8 cellular contexts compared by ENCODE assay signal in genomic region chr9:37904647-37905505, GRCh38. TPM values are rescaled to one million over a fixed set of nuclear protein-coding genes. Genes with fewer than 3 reads are reported as not detected.
DNase-seq lines count a peak whose midpoint lies in the region; ATAC-seq and TF ChIP-seq lines count a peak whose summit lies in the region.

No MANE protein-coding gene starts in this region.

- H3K36me3 ChIP-seq in esophagus muscularis mucosa, result peaks cover 0 to 7% (median 0%) of the 10 kb centered on the region in 4 donors

- POLR2A ChIA-PET in RWPE1 (lab: Yijun Ruan, JAX; ENCODE audit: low non-redundant PET), result interaction anchor here (0.6 kb wide), 1 partner anchor 35 kb away, joined by 4 read pairs; no protein-coding TSS in a partner anchor

- H3K9me3 Mint-ChIP-seq in nephron progenitor cell, result no peaks in the 10 kb centered on the region

- intact Hi-C loops in esophagus muscularis mucosa (cut with DNase I), result no loop called here

- H3K27me3 ChIP-seq in esophagus muscularis mucosa, result no peaks in the 10 kb centered on the region

- peaks cover 5% of the 10 kb centered on the region for H3K36me3 Mint-ChIP-seq in nephron progenitor cell (ENCODE audit: low read depth)

- CTCF ChIA-PET in RWPE1 (lab: Yijun Ruan, JAX), result interaction anchor here (0.6 to 2.5 kb wide), 8 partner anchors 9 to 883 kb away, joined by 3 to 6 read pairs (median 3); no protein-coding TSS in a partner anchor

- TF ChIP-seq CTCF in RWPE1 (conservative IDR thresholded peaks at IDR 0.05; ENCODE audit: low read depth) (no peak), esophagus muscularis mucosa (IDR thresholded peaks at IDR 0.05) (no peak), nephron progenitor cell (IDR thresholded peaks at IDR 0.05) (no peak)

- H3K27me3 Mint-ChIP-seq in nephron progenitor cell (ENCODE audit: low read depth, poor library complexity), result peaks cover 8% of the 10 kb centered on the region

- no peak for TF ChIP-seq EP300 in esophagus muscularis mucosa (IDR thresholded peaks at IDR 0.05)

- peaks cover 39% of the 10 kb centered on the region for H3K4me1 Mint-ChIP-seq in nephron progenitor cell

- 51% methylated on average over 16 of the region's 34 CpGs for WGBS in esophagus muscularis mucosa

- peak overlapping the region; percentile 74 to 98 (median 94) for H3K4me3 ChIP-seq in esophagus muscularis mucosa

- no peak overlapping the region for H3K27ac Mint-ChIP-seq in nephron progenitor cell

- H3K27ac ChIP-seq in RWPE1, result peak overlapping the region; percentile 93
- H3K27ac ChIP-seq in esophagus muscularis mucosa (replicated peaks in 1 of 4), result peak overlapping the region; percentile 82 to 93 (median 91)

- ATAC-seq in GM19324 (IDR thresholded peaks at IDR 0.05; ENCODE audit: low FRiP score, unreplicated experiment) (no peak), GM19351 (IDR thresholded peaks at IDR 0.05; ENCODE audit: unreplicated experiment) (no peak)

- TF ChIP-seq POLR2A in esophagus muscularis mucosa (IDR thresholded peaks at IDR 0.05; ENCODE audit: low read depth), result no peak

- DNase-seq in NCI-H2171 treated with DMSO at 0.1 percent for 48 hours (lab: John Stamatoyannopoulos, UW) (peak; percentile 33), NCI-H2171 (lab: John Stamatoyannopoulos, UW) (no peak), RWPE1 (ENCODE audit: low spot score) (peak; percentile 56), esophagus muscularis mucosa (ENCODE audit: extremely low spot score) (no peak), nephron progenitor cell (no peak), NCI-H1436 (lab: John Stamatoyannopoulos, UW) (no peak)

- peak overlapping the region; percentile 90 for H3K4me3 Mint-ChIP-seq in nephron progenitor cell

- H3K9me3 ChIP-seq in esophagus muscularis mucosa, result no peaks in the 10 kb centered on the region

- H3K4me1 ChIP-seq in esophagus muscularis mucosa, result peaks cover 17 to 40% (median 31%) of the 10 kb centered on the region in 4 donors

RNA-seq across cellular contexts. Expression of gene SLC25A51, which starts 0.9 kb away (rescaled TPM):
- total RNA-seq in esophagus muscularis mucosa, result 10 to 100 TPM; 29.0 to 41.9 (median 39.3) TPM

Comparison
In these comparisons a context has a peak if more than half of its experiments do, and no peak if none do; other contexts are left out.
1. DNase-seq: peak in NCI-H2171 treated with DMSO at 0.1 percent for 48 hours (single experiment) and RWPE1 (single experiment); none in NCI-H2171 (single experiment), esophagus muscularis mucosa (single experiment), nephron progenitor cell (single experiment) and NCI-H1436 (single experiment).